Comparison of ENCODE assay signal across 8 cellular contexts in the genomic region with DNA sequence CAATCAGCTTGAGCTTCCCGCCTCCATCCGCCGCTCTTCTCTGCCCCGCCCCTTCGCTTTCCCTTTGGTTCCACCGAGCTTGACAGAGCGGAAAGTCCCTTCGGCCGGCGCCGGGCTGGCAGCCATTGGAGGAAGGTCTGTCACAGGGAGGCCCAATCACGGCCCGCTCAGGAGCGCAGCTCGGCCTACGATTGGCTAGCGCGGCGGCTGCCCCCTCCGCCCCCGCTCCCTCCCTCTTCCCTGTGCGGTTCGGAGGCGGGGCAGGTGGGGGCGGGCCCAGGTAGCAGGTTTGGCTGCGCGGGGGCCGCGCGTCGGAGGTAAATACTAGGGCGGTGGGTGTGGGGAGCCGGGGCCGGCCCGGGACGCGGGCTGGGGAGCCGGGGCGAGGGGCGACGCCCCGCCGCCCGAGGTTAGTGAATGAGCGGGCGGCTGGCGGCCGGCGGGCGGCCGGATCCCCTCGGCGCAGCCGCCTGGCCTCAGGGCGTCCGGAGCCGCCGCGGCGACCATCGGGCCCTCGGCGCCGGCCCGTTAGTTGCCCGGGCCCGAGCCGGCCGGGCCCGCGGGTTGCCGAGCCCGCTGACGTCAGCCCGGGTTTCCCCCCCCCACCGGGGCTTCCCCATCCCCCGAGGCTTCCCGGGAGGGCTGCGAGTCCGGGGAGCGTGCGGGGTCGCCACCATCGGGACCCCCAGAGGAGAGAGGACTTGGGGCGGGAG. TPM values are rescaled to one million over a fixed set of nuclear protein-coding genes. Genes with fewer than 3 reads are reported as not detected.
A peak's percentile ranks its signal among the peaks of the same experiment; 100 is the strongest.
DNase-seq lines count a peak whose midpoint lies in the region; ATAC-seq and TF ChIP-seq lines count a peak whose summit lies in the region.

A gene (plus strand): TSS at position 279 of the 713 bp plus-strand sequence. CDS start 7,613 bp downstream, outside the sequence.

- H3K4me3 Mint-ChIP-seq in natural killer cell treated with Interleukin-12 subunit alpha and Interleukin-12 subunit beta and Interleukin-15 and Interleukin-18, amount 100 ng/mL, for 72 hours = peak within 1 kb of the TSS; percentile 94

- H3K36me3 Mint-ChIP-seq in natural killer cell treated with Interleukin-12 subunit alpha and Interleukin-12 subunit beta and Interleukin-15 and Interleukin-18, amount 100 ng/mL, for 72 hours = peaks cover 19% of the 10 kb centered on the region

- H3K27me3 Mint-ChIP-seq in natural killer cell treated with Interleukin-12 subunit alpha and Interleukin-12 subunit beta and Interleukin-15 and Interleukin-18, amount 100 ng/mL, for 72 hours = no peaks in the 10 kb centered on the region

- H3K27ac Mint-ChIP-seq in natural killer cell treated with Interleukin-12 subunit alpha and Interleukin-12 subunit beta and Interleukin-15 and Interleukin-18, amount 100 ng/mL, for 72 hours = peak within 1 kb of the TSS; percentile 93 to 96

- TF ChIP-seq CTCF in fibroblast of pulmonary artery (IDR thresholded peaks at IDR 0.05; ENCODE audit: low read length, missing control alignments) = no peak

- H3K4me1 Mint-ChIP-seq in natural killer cell treated with Interleukin-12 subunit alpha and Interleukin-12 subunit beta and Interleukin-15 and Interleukin-18, amount 100 ng/mL, for 72 hours (ENCODE audit: low read depth in 2 of 2) = peaks cover 47 to 52% of the 10 kb centered on the region in 2 donors

- peak; percentile 95 to 96 for ATAC-seq in natural killer cell treated with Interleukin-12 subunit alpha and Interleukin-12 subunit beta and Interleukin-15 and Interleukin-18, amount 100 ng/mL, for 72 hours
- ATAC-seq in stimulated activated naive CD8-positive, alpha-beta T cell treated with anti-CD3 and anti-CD28 coated beads, Interleukin-15, Interleukin-2, amounts not matched to agents 100 U/mL and 50 U/mL, for 24 hours = peak; percentile 93

- no peaks in the 10 kb centered on the region for H3K9me3 Mint-ChIP-seq in natural killer cell treated with Interleukin-12 subunit alpha and Interleukin-12 subunit beta and Interleukin-15 and Interleukin-18, amount 100 ng/mL, for 72 hours

- H3K4me3 ChIP-seq in H7 (ENCODE audit: insufficient read depth, low read depth, low read length) = peak within 1 kb of the TSS; percentile 59
- H3K4me3 ChIP-seq in fibroblast of pulmonary artery (replicated peaks; ENCODE audit: low read depth, low read length) = peak within 1 kb of the TSS; percentile 78

- DNase-seq in ELF-1 (ENCODE audit: low read depth, low spot score) (peak; percentile 100), H7 (peak; percentile 99), M059J (ENCODE audit: low read depth) (peak; percentile 99), SHP77 (lab: John Stamatoyannopoulos, UW) (peak; percentile 97 to 99), fibroblast of pulmonary artery (ENCODE audit: low read depth) (peak; percentile 99)
- DNase-seq in activated effector memory CD4-positive, alpha-beta T cell treated with Interleukin-2 at 50 U/mL for 16 hours = peak; percentile 99
- DNase-seq in natural killer cell treated with Interleukin-12 subunit alpha and Interleukin-12 subunit beta and Interleukin-15 and Interleukin-18, amount 100 ng/mL, for 72 hours (ENCODE audit: low spot score) = peak; percentile 100
- peak; percentile 99 for DNase-seq in stimulated activated naive CD8-positive, alpha-beta T cell treated with anti-CD3 and anti-CD28 coated beads, Interleukin-15, Interleukin-2, amounts not matched to agents 100 U/mL and 50 U/mL, for 24 hours

- no peaks in the 10 kb centered on the region for H3K27me3 ChIP-seq in H7 (ENCODE audit: control insufficient read depth, insufficient read depth, low read length)

- no peaks in the 10 kb centered on the region for H3K36me3 ChIP-seq in H7 (replicated peaks; ENCODE audit: control insufficient read depth, insufficient read depth, low read length)

RNA-seq across cellular contexts. Expression of the gene that starts here (rescaled TPM):
- total RNA-seq in H7 (2014; rRNA removed; shearing (Covaris generic)) = 5.0 and 6.2 TPM in 2 replicates
- 53.3 and 68.6 TPM in 2 replicates for total RNA-seq in M059J (2014; rRNA removed; shearing (Covaris generic))
- 100 to 1,000 TPM in 1 of 2 donors, 10 to 100 TPM in 1; 95.4 to 126 TPM for total RNA-seq in natural killer cell treated with Interleukin-12 subunit alpha and Interleukin-12 subunit beta and Interleukin-15 and Interleukin-18, amount 100 ng/mL, for 72 hours

Comparison
In these comparisons a context has a peak if more than half of its experiments do, and no peak if none do; other contexts are left out.
1. Peak in every context shown above with its lines: DNase-seq, ATAC-seq and H3K4me3 ChIP-seq.